ENCODE assay signal across 21 cellular contexts in genomic region chr9:116635908-116636307, GRCh38. TPM values are rescaled to one million over a fixed set of nuclear protein-coding genes. Genes with fewer than 3 reads are reported as not detected.
DNase-seq lines count a peak whose midpoint lies in the region; ATAC-seq, FAIRE-seq and TF ChIP-seq lines count a peak whose summit lies in the region.
"Had no signal": no experiment of that assay in that cellular context is flagged by ENCODE, and none has a peak within 500 bp of the region (broad histone marks: within the 10 kb centered on the region; RNA-seq: fewer than 3 reads in every experiment).

No MANE protein-coding gene starts in this region.

- intact Hi-C loops in right lobe of liver (cut with DNase I) = no loop called here

- FAIRE-seq in H54 (lab: Jason Lieb, UNC) (peak; percentile 78), D721Med (lab: Jason Lieb, UNC) (no peak)
- FAIRE-seq: A204.1, H1, HepG2 had no signal

- POLR2A ChIA-PET in activated CD4-positive, alpha-beta memory T cell treated with anti-CD3 and anti-CD28 coated beads, Interleukin-2, amount 10 ng/mL, durations not matched to agents 7 days and 5 days (lab: Charles Lee) = no interaction called here

- no peaks in the 10 kb centered on the region for H3K27me3 ChIP-seq in right lobe of liver
- H3K27me3 ChIP-seq: BE2C had no signal

- peaks cover 0 to 3% (median 0%) of the 10 kb centered on the region in 4 donors for H3K4me1 ChIP-seq in right lobe of liver
- H3K4me1 ChIP-seq: HAP-1 had no signal

- no peaks in the 10 kb centered on the region for H3K27me3 Mint-ChIP-seq in activated CD4-positive, alpha-beta memory T cell treated with anti-CD3 and anti-CD28 coated beads, Interleukin-2, amount 10 ng/mL, durations not matched to agents 7 days and 5 days
- H3K27me3 Mint-ChIP-seq: CD4-positive, CD25-positive, alpha-beta regulatory T cell; CD8-positive, alpha-beta memory T cell; IgD-negative memory B cell had no signal

- H3K4me1 Mint-ChIP-seq in activated CD4-positive, alpha-beta memory T cell treated with anti-CD3 and anti-CD28 coated beads, Interleukin-2, amount 10 ng/mL, durations not matched to agents 7 days and 5 days = no peaks in the 10 kb centered on the region
- H3K4me1 Mint-ChIP-seq: CD8-positive, alpha-beta memory T cell; IgD-negative memory B cell had no signal

- H3K27ac Mint-ChIP-seq in activated CD4-positive, alpha-beta memory T cell treated with anti-CD3 and anti-CD28 coated beads, Interleukin-2, amount 10 ng/mL, durations not matched to agents 7 days and 5 days = no peak overlapping the region
- H3K27ac Mint-ChIP-seq: CD8-positive, alpha-beta memory T cell; IgD-negative memory B cell had no signal

- H3K4me3 Mint-ChIP-seq in activated CD4-positive, alpha-beta memory T cell treated with anti-CD3 and anti-CD28 coated beads, Interleukin-2, amount 10 ng/mL, durations not matched to agents 7 days and 5 days = no peak overlapping the region
- H3K4me3 Mint-ChIP-seq: CD4-positive, CD25-positive, alpha-beta regulatory T cell; CD8-positive, alpha-beta memory T cell; IgD-negative memory B cell had no signal

- no peaks in the 10 kb centered on the region for H3K36me3 ChIP-seq in right lobe of liver
- H3K36me3 ChIP-seq: HAP-1 had no signal

- no peak for ATAC-seq in right lobe of liver
- ATAC-seq: HepG2 had no signal

- no peak for DNase-seq in H54 (ENCODE audit: insufficient read length, low spot score)
- peak; percentile 64 for DNase-seq in foreskin melanocyte
- DNase-seq in pons (ENCODE audit: low spot score) = peak; percentile 73
- no peak for DNase-seq in D721Med (ENCODE audit: insufficient read length, low spot score)
- DNase-seq in activated CD4-positive, alpha-beta memory T cell treated with anti-CD3 and anti-CD28 coated beads, Interleukin-2, amount 10 ng/mL, durations not matched to agents 7 days and 5 days = no peak
- no peak for DNase-seq in stimulated activated CD4-positive, alpha-beta T cell treated with anti-CD3 and anti-CD28 coated beads, Interleukin-4, amount 100 ng/mL, for 24 hours
- DNase-seq in right lobe of liver = no peak
- DNase-seq: ACHN; BE2C; C1 segment of cervical spinal cord; Caco-2; CD4-positive, CD25-positive, alpha-beta regulatory T cell; CD8-positive, alpha-beta memory T cell; DMS153; DMS79; GDM1 had no signal

- TF ChIP-seq POLR2A in H54 (IDR thresholded peaks at IDR 0.05; ENCODE audit: low read depth, low read length) (no peak), right lobe of liver (IDR thresholded peaks at IDR 0.05) (no peak)

- CTCF ChIA-PET in activated CD4-positive, alpha-beta memory T cell treated with anti-CD3 and anti-CD28 coated beads, Interleukin-2, amount 10 ng/mL, durations not matched to agents 7 days and 5 days (lab: Charles Lee) = no interaction called here

- 87% methylated on average over 2 of the region's 2 CpGs for WGBS in right lobe of liver (ENCODE audit: insufficient coverage, low coverage, low lambda C conversion rate, missing lambda C conversion rate)

- H3K4me3 ChIP-seq in right lobe of liver = no peak overlapping the region
- H3K4me3 ChIP-seq: HAP-1 had no signal

- no peaks in the 10 kb centered on the region for H3K9me3 Mint-ChIP-seq in activated CD4-positive, alpha-beta memory T cell treated with anti-CD3 and anti-CD28 coated beads, Interleukin-2, amount 10 ng/mL, durations not matched to agents 7 days and 5 days
- H3K9me3 Mint-ChIP-seq: CD8-positive, alpha-beta memory T cell had no signal

- no peak for TF ChIP-seq CTCF in D721Med (IDR thresholded peaks at IDR 0.05; ENCODE audit: insufficient read depth, missing control alignments)
- no peak for TF ChIP-seq CTCF in right lobe of liver (IDR thresholded peaks at IDR 0.05)

- no peak overlapping the region for H3K27ac ChIP-seq in right lobe of liver

- H3K36me3 Mint-ChIP-seq in activated CD4-positive, alpha-beta memory T cell treated with anti-CD3 and anti-CD28 coated beads, Interleukin-2, amount 10 ng/mL, durations not matched to agents 7 days and 5 days (ENCODE audit: low read depth) = no peaks in the 10 kb centered on the region

- no peaks in the 10 kb centered on the region for H3K9me3 ChIP-seq in right lobe of liver
- H3K9me3 ChIP-seq: BE2C, Caco-2, HAP-1 had no signal

RNA-seq across cellular contexts. Expression of gene TRIM32, which starts 51.2 kb away (rescaled TPM):
- 10 to 100 TPM; 13.9 to 17.1 TPM for total RNA-seq in activated CD4-positive, alpha-beta memory T cell treated with anti-CD3 and anti-CD28 coated beads, Interleukin-2, amount 10 ng/mL, durations not matched to agents 7 days and 5 days
- total RNA-seq in right lobe of liver = 1 to 10 TPM; 5.2 to 8.4 (median 6.6) TPM

Comparison
In these comparisons a context has a peak if more than half of its experiments do, and no peak if none do; other contexts are left out.
1. DNase-seq: peak in foreskin melanocyte (single experiment) and pons (single experiment); none in H54 (single experiment), D721Med (single experiment), activated CD4-positive, alpha-beta memory T cell treated with anti-CD3 and anti-CD28 coated beads, Interleukin-2, amount 10 ng/mL, durations not matched to agents 7 days and 5 days (single experiment), stimulated activated CD4-positive, alpha-beta T cell treated with anti-CD3 and anti-CD28 coated beads, Interleukin-4, amount 100 ng/mL, for 24 hours (single experiment) and right lobe of liver (0 of 3).